ENCODE assay signal across 7 cellular contexts in the genomic region with DNA sequence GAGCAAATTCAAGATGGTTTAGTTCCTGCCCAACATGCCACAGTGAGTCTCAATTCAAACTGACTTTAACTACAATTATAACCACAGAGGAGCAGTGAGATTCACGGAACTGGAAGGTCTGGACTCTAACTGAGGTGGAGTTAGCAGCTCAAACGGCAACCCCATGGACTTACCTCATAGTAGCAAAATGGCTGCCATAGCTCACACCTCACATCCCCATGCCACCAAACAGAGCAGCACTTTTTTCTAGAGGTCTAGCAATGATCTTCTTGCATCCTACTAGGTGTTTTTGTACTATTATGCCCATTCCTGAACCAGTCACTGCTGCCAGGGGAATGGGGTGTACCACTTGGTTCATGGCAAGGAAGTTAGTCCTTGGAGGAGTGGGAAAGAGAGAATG.
"Had no signal": no experiment of that assay in that cellular context is flagged by ENCODE, and none has a peak within 500 bp of the region (broad histone marks: within the 10 kb centered on the region; RNA-seq: fewer than 3 reads in every experiment).

No MANE protein-coding gene starts in this region.

- ATAC-seq: GM12878 had no signal

- FAIRE-seq: G401.6, GM12878, GM12891, GM12892, GM18507, GM19239 had no signal

- DNase-seq: GF-D8 had no signal

- H3K4me3 ChIP-seq: GM12878 had no signal
